24 cellular contexts compared by ENCODE assay signal in the genomic region with DNA sequence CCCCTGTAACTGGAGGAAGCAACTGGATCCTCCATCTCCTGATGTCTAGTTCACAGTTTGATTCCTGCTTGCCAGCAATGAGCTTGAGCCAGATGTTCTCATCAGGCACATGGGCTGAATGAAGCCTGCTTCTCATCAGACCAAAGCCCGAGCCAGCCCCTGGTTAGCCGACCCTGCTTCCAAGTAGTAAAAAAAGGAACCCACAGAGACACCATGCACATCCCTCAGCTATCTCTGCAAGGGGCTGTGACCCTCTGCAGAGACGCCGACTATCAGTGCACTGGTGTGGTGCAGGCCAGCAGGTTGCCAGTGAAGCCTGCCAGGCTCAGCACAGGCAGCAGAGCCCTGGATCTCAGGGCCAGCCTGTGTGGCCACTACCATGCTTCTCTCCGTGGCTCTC.
"Had no signal": no experiment of that assay in that cellular context is flagged by ENCODE, and none has a peak within 500 bp of the region (broad histone marks: within the 10 kb centered on the region; RNA-seq: fewer than 3 reads in every experiment).

No MANE protein-coding gene starts in this region.

- H3K27me3 Mint-ChIP-seq: activated B cell treated with CpG ODN at 0.5 μM for 24 hours; activated CD4-positive, alpha-beta T cell treated with anti-CD3 and anti-CD28 coated beads for 36 hours; activated naive CD8-positive, alpha-beta T cell treated with anti-CD3 and anti-CD28 coated beads, Interleukin-2, amount 10 ng/mL, durations not matched to agents 7 days and 5 days had no signal

- H3K27ac ChIP-seq: coronary artery, esophagus muscularis mucosa, heart left ventricle, sigmoid colon, thoracic aorta, upper lobe of right lung had no signal

- ATAC-seq: activated CD4-positive, alpha-beta T cell treated with anti-CD3 and anti-CD28 coated beads for 36 hours; activated T-cell treated with anti-CD3 and anti-CD28 coated beads, Interleukin-2, amount 50 U/mL, for 4 hours; heart left ventricle; left colon; mucosa of descending colon; upper lobe of right lung had no signal

- DNase-seq: activated B cell treated with CpG ODN at 0.5 μM for 24 hours; activated CD4-positive, alpha-beta T cell treated with anti-CD3 and anti-CD28 coated beads for 36 hours; activated CD4-positive, alpha-beta T cell treated with anti-CD3 and anti-CD28 coated beads, Interleukin-2, amount 50 U/mL, for 48 hours; activated CD8-positive, alpha-beta memory T cell treated with anti-CD3 and anti-CD28 coated beads, Interleukin-2, amount 50 U/mL, for 48 hours; activated naive CD4-positive, alpha-beta T cell treated with Interleukin-2 at 50 U/mL for 16 hours; activated naive CD8-positive, alpha-beta T cell treated with anti-CD3 and anti-CD28 coated beads, Interleukin-2, amount 10 ng/mL, durations not matched to agents 7 days and 5 days; activated T-cell treated with anti-CD3 and anti-CD28 coated beads, Interleukin-2, amount 50 U/mL, for 4 hours; amygdala; cerebellar nuclear complex; heart left ventricle; left colon; mesenchymal stem cell; mucosa of descending colon; sigmoid colon; stimulated activated CD4-positive, alpha-beta T cell treated with anti-CD3 and anti-CD28 coated beads, Interleukin-2, amount 100 ng/mL, for 48 hours; stimulated activated CD8-positive, alpha-beta memory T cell treated with anti-CD3 and anti-CD28 coated beads, Interleukin-4, amount 100 ng/mL, for 48 hours; stimulated activated naive CD4-positive, alpha-beta T cell; upper lobe of right lung had no signal

- H3K27ac Mint-ChIP-seq: activated B cell treated with CpG ODN at 0.5 μM for 24 hours; activated CD4-positive, alpha-beta T cell treated with anti-CD3 and anti-CD28 coated beads for 36 hours; activated naive CD8-positive, alpha-beta T cell treated with anti-CD3 and anti-CD28 coated beads, Interleukin-2, amount 10 ng/mL, durations not matched to agents 7 days and 5 days; T-helper 1 cell treated with Interleukin-12 subunit alpha and Interleukin-12 subunit beta and Interleukin-4 antibody, amounts not matched to agents 30 μg/mL and 1 μg/mL, for 36 hours had no signal

- H3K4me3 ChIP-seq: coronary artery, esophagus muscularis mucosa, heart left ventricle, mucosa of descending colon, sigmoid colon, thoracic aorta, upper lobe of right lung had no signal

- FAIRE-seq: keratinocyte had no signal

- H3K9me3 Mint-ChIP-seq: activated B cell treated with CpG ODN at 0.5 μM for 24 hours; activated naive CD8-positive, alpha-beta T cell treated with anti-CD3 and anti-CD28 coated beads, Interleukin-2, amount 10 ng/mL, durations not matched to agents 7 days and 5 days; activated T-cell treated with anti-CD3 and anti-CD28 coated beads, Interleukin-2, amount 50 U/mL, for 4 hours; activated T-helper 2 cell treated with anti-CD3 and anti-CD28 coated beads, Interferon-gamma antibody, Interleukin-2, Interleukin-4, amounts not matched to agents 10 μg/mL and 5 μg/mL and 100 μg/mL, durations not matched to agents 14 hours and 24 hours and 36 hours; T-helper 1 cell treated with Interleukin-12 subunit alpha and Interleukin-12 subunit beta and Interleukin-4 antibody, amounts not matched to agents 30 μg/mL and 1 μg/mL, for 36 hours had no signal

- H3K9me3 ChIP-seq: esophagus muscularis mucosa, mucosa of descending colon, sigmoid colon, thoracic aorta, upper lobe of right lung had no signal

- H3K27me3 ChIP-seq: esophagus muscularis mucosa, heart left ventricle, sigmoid colon, upper lobe of right lung had no signal

- H3K4me3 Mint-ChIP-seq: activated B cell treated with CpG ODN at 0.5 μM for 24 hours; activated CD4-positive, alpha-beta T cell treated with anti-CD3 and anti-CD28 coated beads for 36 hours; activated naive CD8-positive, alpha-beta T cell treated with anti-CD3 and anti-CD28 coated beads, Interleukin-2, amount 10 ng/mL, durations not matched to agents 7 days and 5 days; activated T-cell treated with anti-CD3 and anti-CD28 coated beads, Interleukin-2, amount 50 U/mL, for 4 hours; T-helper 1 cell treated with Interleukin-12 subunit alpha and Interleukin-12 subunit beta and Interleukin-4 antibody, amounts not matched to agents 30 μg/mL and 1 μg/mL, for 36 hours had no signal
